1 cellular context compared by ENCODE assay signal in the genomic region with DNA sequence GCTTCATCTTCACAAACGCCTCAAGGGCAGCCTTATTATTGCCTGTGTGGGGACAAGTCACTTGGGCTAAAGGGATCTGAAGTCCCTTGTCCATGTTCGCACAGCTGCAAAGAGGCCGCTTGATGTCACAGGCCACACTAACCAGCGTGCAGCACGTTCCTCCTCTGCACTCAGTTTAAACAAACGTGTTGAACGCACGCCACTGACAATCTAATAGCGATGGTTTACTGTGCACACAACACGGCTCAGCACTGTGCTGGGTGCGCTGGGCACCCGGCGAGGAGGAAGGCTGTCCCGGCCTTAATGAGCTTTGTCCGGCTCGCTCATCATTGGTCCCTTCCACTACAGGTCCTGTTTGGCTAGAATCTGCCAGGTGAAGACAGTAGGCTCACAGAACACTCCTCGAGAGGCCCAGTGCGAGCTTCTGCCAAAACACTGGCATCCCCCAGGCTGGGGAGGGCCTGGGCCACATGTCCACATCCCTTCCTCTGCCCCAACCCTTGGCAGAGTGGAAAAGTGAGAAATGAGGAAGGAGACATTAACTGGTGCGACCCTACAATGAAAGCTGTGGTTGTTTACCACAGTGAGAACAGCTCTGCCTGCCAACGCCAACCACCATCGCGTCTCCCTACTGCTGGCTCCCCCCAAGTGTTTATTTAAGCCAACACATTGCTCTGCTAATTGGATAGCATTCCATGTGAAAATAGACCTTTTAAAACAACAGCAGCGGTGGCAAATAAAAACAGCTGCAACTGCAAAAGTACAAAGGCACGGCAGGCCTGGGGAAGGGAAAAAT.
TF ChIP-seq lines count a peak whose summit lies in the region.

No MANE protein-coding gene starts in this region.

TF ChIP-seq in HepG2, 621 proteins besides CTCF, POLR2A, EP300 and RAD21 (continued from another document):
- TF ChIP-seq, protein P1, sequence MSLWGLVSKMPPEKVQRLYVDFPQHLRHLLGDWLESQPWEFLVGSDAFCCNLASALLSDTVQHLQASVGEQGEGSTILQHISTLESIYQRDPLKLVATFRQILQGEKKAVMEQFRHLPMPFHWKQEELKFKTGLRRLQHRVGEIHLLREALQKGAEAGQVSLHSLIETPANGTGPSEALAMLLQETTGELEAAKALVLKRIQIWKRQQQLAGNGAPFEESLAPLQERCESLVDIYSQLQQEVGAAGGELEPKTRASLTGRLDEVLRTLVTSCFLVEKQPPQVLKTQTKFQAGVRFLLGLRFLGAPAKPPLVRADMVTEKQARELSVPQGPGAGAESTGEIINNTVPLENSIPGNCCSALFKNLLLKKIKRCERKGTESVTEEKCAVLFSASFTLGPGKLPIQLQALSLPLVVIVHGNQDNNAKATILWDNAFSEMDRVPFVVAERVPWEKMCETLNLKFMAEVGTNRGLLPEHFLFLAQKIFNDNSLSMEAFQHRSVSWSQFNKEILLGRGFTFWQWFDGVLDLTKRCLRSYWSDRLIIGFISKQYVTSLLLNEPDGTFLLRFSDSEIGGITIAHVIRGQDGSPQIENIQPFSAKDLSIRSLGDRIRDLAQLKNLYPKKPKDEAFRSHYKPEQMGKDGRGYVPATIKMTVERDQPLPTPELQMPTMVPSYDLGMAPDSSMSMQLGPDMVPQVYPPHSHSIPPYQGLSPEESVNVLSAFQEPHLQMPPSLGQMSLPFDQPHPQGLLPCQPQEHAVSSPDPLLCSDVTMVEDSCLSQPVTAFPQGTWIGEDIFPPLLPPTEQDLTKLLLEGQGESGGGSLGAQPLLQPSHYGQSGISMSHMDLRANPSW (CRISPR knock-in tag; IDR thresholded peaks at IDR 0.05; ENCODE audit: borderline replicate concordance): no peak
- TF ChIP-seq ZBTB7A (CRISPR knock-in tag; IDR thresholded peaks at IDR 0.05): no peak
- no peak for TF ChIP-seq MAF1 (CRISPR knock-in tag; IDR thresholded peaks at IDR 0.05; ENCODE audit: borderline replicate concordance)
- TF ChIP-seq, protein P2, sequence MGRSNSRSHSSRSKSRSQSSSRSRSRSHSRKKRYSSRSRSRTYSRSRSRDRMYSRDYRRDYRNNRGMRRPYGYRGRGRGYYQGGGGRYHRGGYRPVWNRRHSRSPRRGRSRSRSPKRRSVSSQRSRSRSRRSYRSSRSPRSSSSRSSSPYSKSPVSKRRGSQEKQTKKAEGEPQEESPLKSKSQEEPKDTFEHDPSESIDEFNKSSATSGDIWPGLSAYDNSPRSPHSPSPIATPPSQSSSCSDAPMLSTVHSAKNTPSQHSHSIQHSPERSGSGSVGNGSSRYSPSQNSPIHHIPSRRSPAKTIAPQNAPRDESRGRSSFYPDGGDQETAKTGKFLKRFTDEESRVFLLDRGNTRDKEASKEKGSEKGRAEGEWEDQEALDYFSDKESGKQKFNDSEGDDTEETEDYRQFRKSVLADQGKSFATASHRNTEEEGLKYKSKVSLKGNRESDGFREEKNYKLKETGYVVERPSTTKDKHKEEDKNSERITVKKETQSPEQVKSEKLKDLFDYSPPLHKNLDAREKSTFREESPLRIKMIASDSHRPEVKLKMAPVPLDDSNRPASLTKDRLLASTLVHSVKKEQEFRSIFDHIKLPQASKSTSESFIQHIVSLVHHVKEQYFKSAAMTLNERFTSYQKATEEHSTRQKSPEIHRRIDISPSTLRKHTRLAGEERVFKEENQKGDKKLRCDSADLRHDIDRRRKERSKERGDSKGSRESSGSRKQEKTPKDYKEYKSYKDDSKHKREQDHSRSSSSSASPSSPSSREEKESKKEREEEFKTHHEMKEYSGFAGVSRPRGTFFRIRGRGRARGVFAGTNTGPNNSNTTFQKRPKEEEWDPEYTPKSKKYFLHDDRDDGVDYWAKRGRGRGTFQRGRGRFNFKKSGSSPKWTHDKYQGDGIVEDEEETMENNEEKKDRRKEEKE (IDR thresholded peaks at IDR 0.05): no peak
- TF ChIP-seq, protein P3, sequence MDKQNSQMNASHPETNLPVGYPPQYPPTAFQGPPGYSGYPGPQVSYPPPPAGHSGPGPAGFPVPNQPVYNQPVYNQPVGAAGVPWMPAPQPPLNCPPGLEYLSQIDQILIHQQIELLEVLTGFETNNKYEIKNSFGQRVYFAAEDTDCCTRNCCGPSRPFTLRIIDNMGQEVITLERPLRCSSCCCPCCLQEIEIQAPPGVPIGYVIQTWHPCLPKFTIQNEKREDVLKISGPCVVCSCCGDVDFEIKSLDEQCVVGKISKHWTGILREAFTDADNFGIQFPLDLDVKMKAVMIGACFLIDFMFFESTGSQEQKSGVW (CRISPR knock-in tag; IDR thresholded peaks at IDR 0.05; ENCODE audit: borderline replicate concordance): no peak
- TF ChIP-seq, protein P4, sequence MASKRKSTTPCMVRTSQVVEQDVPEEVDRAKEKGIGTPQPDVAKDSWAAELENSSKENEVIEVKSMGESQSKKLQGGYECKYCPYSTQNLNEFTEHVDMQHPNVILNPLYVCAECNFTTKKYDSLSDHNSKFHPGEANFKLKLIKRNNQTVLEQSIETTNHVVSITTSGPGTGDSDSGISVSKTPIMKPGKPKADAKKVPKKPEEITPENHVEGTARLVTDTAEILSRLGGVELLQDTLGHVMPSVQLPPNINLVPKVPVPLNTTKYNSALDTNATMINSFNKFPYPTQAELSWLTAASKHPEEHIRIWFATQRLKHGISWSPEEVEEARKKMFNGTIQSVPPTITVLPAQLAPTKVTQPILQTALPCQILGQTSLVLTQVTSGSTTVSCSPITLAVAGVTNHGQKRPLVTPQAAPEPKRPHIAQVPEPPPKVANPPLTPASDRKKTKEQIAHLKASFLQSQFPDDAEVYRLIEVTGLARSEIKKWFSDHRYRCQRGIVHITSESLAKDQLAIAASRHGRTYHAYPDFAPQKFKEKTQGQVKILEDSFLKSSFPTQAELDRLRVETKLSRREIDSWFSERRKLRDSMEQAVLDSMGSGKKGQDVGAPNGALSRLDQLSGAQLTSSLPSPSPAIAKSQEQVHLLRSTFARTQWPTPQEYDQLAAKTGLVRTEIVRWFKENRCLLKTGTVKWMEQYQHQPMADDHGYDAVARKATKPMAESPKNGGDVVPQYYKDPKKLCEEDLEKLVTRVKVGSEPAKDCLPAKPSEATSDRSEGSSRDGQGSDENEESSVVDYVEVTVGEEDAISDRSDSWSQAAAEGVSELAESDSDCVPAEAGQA (IDR thresholded peaks at IDR 0.05; ENCODE audit: low read depth): no peak
- TF ChIP-seq, protein P4 (CRISPR knock-in tag; IDR thresholded peaks at IDR 0.05; ENCODE audit: borderline replicate concordance): no peak
- TF ChIP-seq RAD51 (IDR thresholded peaks at IDR 0.05; ENCODE audit: borderline replicate concordance): no peak
- no peak for TF ChIP-seq THYN1 (CRISPR knock-in tag; IDR thresholded peaks at IDR 0.05; ENCODE audit: borderline replicate concordance, low read depth)
- no peak for TF ChIP-seq PHF5A (CRISPR knock-in tag; IDR thresholded peaks at IDR 0.05; ENCODE audit: low read depth, unreplicated experiment)
- TF ChIP-seq, protein P5, sequence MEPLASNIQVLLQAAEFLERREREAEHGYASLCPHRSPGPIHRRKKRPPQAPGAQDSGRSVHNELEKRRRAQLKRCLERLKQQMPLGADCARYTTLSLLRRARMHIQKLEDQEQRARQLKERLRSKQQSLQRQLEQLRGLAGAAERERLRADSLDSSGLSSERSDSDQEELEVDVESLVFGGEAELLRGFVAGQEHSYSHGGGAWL (CRISPR knock-in tag; IDR thresholded peaks at IDR 0.05): no peak
